In genomic region chr3:54988302-54989022, GRCh38 we compare ENCODE assay signal across 9 cellular contexts.
DNase-seq lines count a peak whose midpoint lies in the region; ATAC-seq and TF ChIP-seq lines count a peak whose summit lies in the region.
"Had no signal": no experiment of that assay in that cellular context is flagged by ENCODE, and none has a peak within 500 bp of the region (broad histone marks: within the 10 kb centered on the region; RNA-seq: fewer than 3 reads in every experiment).

No MANE protein-coding gene starts in this region.

- no peak for TF ChIP-seq POLR2A in gastrocnemius medialis (IDR thresholded peaks at IDR 0.05)

- DNase-seq in GM04503 (ENCODE audit: low read depth) (peak; percentile 47), SKM-1 treated with dmso at 0.1 percent for 144 hours (lab: John Stamatoyannopoulos, UW; ENCODE audit: unreplicated experiment) (peak; percentile 25), heart right ventricle (peak in 1 of 2 donors; percentile 39), gastrocnemius medialis (peak; percentile 21 to 31), foreskin melanocyte (no peak), HT-29 (ENCODE audit: low spot score) (no peak), NCI-H2029 (lab: John Stamatoyannopoulos, UW) (no peak)
- no peak for DNase-seq in stimulated activated CD4-positive, alpha-beta T cell treated with anti-CD3 and anti-CD28 coated beads, Interleukin-15, amount 100 ng/mL, for 24 hours
- DNase-seq: stimulated activated CD4-positive, alpha-beta T cell treated with anti-CD3 and anti-CD28 coated beads, Interleukin-2, amount 100 ng/mL, for 48 hours had no signal

- in situ Hi-C loops in gastrocnemius medialis (cut with MboI; ENCODE audit: low sequenced_read_pairs in 4 of 4) = no loop called here

- H3K36me3 ChIP-seq in heart right ventricle (no peaks in the 10 kb centered on the region), gastrocnemius medialis (no peaks in the 10 kb centered on the region)

- no peak for TF ChIP-seq CTCF in heart right ventricle (IDR thresholded peaks at IDR 0.05)
- TF ChIP-seq CTCF in gastrocnemius medialis (IDR thresholded peaks at IDR 0.05 in 4 of 5, conservative IDR thresholded peaks at IDR 0.05 in 1 of 5) = no peak

- peak overlapping the region in 4 of 10 donors; percentile 14 to 74 (median 22) for H3K27ac ChIP-seq in heart right ventricle
- no peak overlapping the region for H3K27ac ChIP-seq in gastrocnemius medialis

- intact Hi-C loops in heart right ventricle (cut with DNase I) (no loop called here), gastrocnemius medialis (cut with DNase I; ENCODE audit: low total_unique reads) (no loop called here)

- no peaks in the 10 kb centered on the region for H3K27me3 ChIP-seq in heart right ventricle
- no peaks in the 10 kb centered on the region for H3K27me3 ChIP-seq in gastrocnemius medialis

- H3K4me1 ChIP-seq in heart right ventricle (peaks cover 0 to 44% (median 15%) of the 10 kb centered on the region in 9 donors), gastrocnemius medialis (peaks cover 8 to 9% of the 10 kb centered on the region in 2 donors)

- peak in 7 of 8 donors; percentile 74 to 84 (median 80) for ATAC-seq in heart right ventricle
- ATAC-seq in gastrocnemius medialis = peak; percentile 48 to 64

- H3K4me3 ChIP-seq in heart right ventricle = no peak overlapping the region
- H3K4me3 ChIP-seq in gastrocnemius medialis = no peak overlapping the region

- WGBS in heart right ventricle, 2 donors = 40 to 46% methylated on average over 5 of the region's 5 CpGs

- H3K9me3 ChIP-seq in heart right ventricle (no peaks in the 10 kb centered on the region), gastrocnemius medialis (no peaks in the 10 kb centered on the region)

Comparison
In these comparisons a context has a peak if more than half of its experiments do, and no peak if none do; other contexts are left out.
1. DNase-seq: peak in GM04503 (single experiment), SKM-1 treated with dmso at 0.1 percent for 144 hours (single experiment) and gastrocnemius medialis (2 of 2); none in foreskin melanocyte (single experiment), HT-29 (single experiment), NCI-H2029 (single experiment) and stimulated activated CD4-positive, alpha-beta T cell treated with anti-CD3 and anti-CD28 coated beads, Interleukin-15, amount 100 ng/mL, for 24 hours (single experiment).